In genomic region chr1:202811296-202812175, GRCh38 we compare ENCODE assay signal across 1 cellular context.
A peak's percentile ranks its signal among the peaks of the same experiment; 100 is the strongest.
TF ChIP-seq lines count a peak whose summit lies in the region.

No MANE protein-coding gene starts in this region.

TF ChIP-seq in HepG2, 621 proteins besides CTCF, POLR2A, EP300 and RAD21 (continued from another document and continues in another):
- TF ChIP-seq, protein P1, sequence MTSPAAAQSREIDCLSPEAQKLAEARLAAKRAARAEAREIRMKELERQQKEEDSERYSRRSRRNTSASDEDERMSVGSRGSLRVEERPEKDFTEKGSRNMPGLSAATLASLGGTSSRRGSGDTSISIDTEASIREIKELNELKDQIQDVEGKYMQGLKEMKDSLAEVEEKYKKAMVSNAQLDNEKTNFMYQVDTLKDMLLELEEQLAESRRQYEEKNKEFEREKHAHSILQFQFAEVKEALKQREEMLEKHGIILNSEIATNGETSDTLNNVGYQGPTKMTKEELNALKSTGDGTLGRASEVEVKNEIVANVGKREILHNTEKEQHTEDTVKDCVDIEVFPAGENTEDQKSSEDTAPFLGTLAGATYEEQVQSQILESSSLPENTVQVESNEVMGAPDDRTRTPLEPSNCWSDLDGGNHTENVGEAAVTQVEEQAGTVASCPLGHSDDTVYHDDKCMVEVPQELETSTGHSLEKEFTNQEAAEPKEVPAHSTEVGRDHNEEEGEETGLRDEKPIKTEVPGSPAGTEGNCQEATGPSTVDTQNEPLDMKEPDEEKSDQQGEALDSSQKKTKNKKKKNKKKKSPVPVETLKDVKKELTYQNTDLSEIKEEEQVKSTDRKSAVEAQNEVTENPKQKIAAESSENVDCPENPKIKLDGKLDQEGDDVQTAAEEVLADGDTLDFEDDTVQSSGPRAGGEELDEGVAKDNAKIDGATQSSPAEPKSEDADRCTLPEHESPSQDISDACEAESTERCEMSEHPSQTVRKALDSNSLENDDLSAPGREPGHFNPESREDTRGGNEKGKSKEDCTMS (CRISPR knock-in tag; conservative IDR thresholded peaks at IDR 0.05) = no peak
- TF ChIP-seq ZNF577 (CRISPR knock-in tag; IDR thresholded peaks at IDR 0.05; ENCODE audit: borderline replicate concordance, low read depth) (no peak), NCOR1 (IDR thresholded peaks at IDR 0.05; ENCODE audit: borderline replicate concordance, low read length) (no peak), ZNF234 (CRISPR knock-in tag; conservative IDR thresholded peaks at IDR 0.05) (0 out of 2 replicates have a peak, but pooled peaks have one; percentile 24), ZSCAN22 (CRISPR knock-in tag; IDR thresholded peaks at IDR 0.05) (0 out of 2 replicates have a peak, but pooled peaks have one; percentile 38), CHD2 (IDR thresholded peaks at IDR 0.05; ENCODE audit: low read depth, low read length) (no peak), MLXIP (CRISPR knock-in tag; IDR thresholded peaks at IDR 0.05; ENCODE audit: borderline replicate concordance) (no peak), ZSCAN12 (CRISPR knock-in tag; IDR thresholded peaks at IDR 0.05) (no peak), ZNF333 (CRISPR knock-in tag; IDR thresholded peaks at IDR 0.05; ENCODE audit: borderline replicate concordance) (no peak), SMAD3 (CRISPR knock-in tag; IDR thresholded peaks at IDR 0.05) (no peak), RNF2 (conservative IDR thresholded peaks at IDR 0.05; ENCODE audit: low read depth) (no peak), SMAD9 (CRISPR knock-in tag; IDR thresholded peaks at IDR 0.05) (peak; percentile 36; the same call in 1 of the 2 replicates), ZNF34 (CRISPR knock-in tag; IDR thresholded peaks at IDR 0.05; ENCODE audit: borderline replicate concordance) (no peak), NPAS2 (CRISPR knock-in tag; IDR thresholded peaks at IDR 0.05; ENCODE audit: borderline replicate concordance) (no peak), E2F1 (CRISPR knock-in tag; IDR thresholded peaks at IDR 0.05) (no peak), GTF3A (CRISPR knock-in tag; conservative IDR thresholded peaks at IDR 0.05) (no peak), ZNF709 (CRISPR knock-in tag; IDR thresholded peaks at IDR 0.05) (no peak), GATAD1 (CRISPR knock-in tag; IDR thresholded peaks at IDR 0.05) (no peak; the same call in 1 of the 2 replicates), MEIS2 (CRISPR knock-in tag; IDR thresholded peaks at IDR 0.05) (no peak), FIP1L1 (IDR thresholded peaks at IDR 0.05; ENCODE audit: borderline replicate concordance, insufficient read depth, low read depth, low read length) (no peak), ZNF644 (CRISPR knock-in tag; IDR thresholded peaks at IDR 0.05; ENCODE audit: low read depth) (no peak), ZNF264 (CRISPR knock-in tag; IDR thresholded peaks at IDR 0.05) (no peak), TGIF2 (CRISPR knock-in tag; IDR thresholded peaks at IDR 0.05) (0 out of 2 replicates have a peak, but pooled peaks have one; percentile 57), ZNF280B (CRISPR knock-in tag; IDR thresholded peaks at IDR 0.05; ENCODE audit: borderline replicate concordance) (no peak), ZNF749 (CRISPR knock-in tag; IDR thresholded peaks at IDR 0.05; ENCODE audit: borderline replicate concordance) (no peak), CHCHD3 (CRISPR knock-in tag; IDR thresholded peaks at IDR 0.05) (no peak), GPN1 (CRISPR knock-in tag; IDR thresholded peaks at IDR 0.05; ENCODE audit: borderline replicate concordance) (no peak), HNF4A (CRISPR knock-in tag; IDR thresholded peaks at IDR 0.05) (no peak), KLF16 (CRISPR knock-in tag; IDR thresholded peaks at IDR 0.05) (no peak), ZNF33B (CRISPR knock-in tag; IDR thresholded peaks at IDR 0.05) (0 out of 2 replicates have a peak, but pooled peaks have one; percentile 44), MED8 (CRISPR knock-in tag; IDR thresholded peaks at IDR 0.05; ENCODE audit: insufficient replicate concordance) (no peak), ETS1 (CRISPR knock-in tag; IDR thresholded peaks at IDR 0.05) (no peak), ZNF207 (IDR thresholded peaks at IDR 0.05; ENCODE audit: borderline replicate concordance) (no peak), CCAR2 (optimal IDR thresholded peaks at IDR 0.05; ENCODE audit: low read depth, low read length) (no peak), XRCC5 (optimal IDR thresholded peaks at IDR 0.05; ENCODE audit: low read length) (no peak), ZNF550 (CRISPR knock-in tag; IDR thresholded peaks at IDR 0.05; ENCODE audit: borderline replicate concordance) (no peak), ZNF605 (CRISPR knock-in tag; IDR thresholded peaks at IDR 0.05) (0 out of 2 replicates have a peak, but pooled peaks have one; percentile 39), POLR2AphosphoS5 (IDR thresholded peaks at IDR 0.05; ENCODE audit: low read depth, low read length) (no peak)
- TF ChIP-seq, protein P2, sequence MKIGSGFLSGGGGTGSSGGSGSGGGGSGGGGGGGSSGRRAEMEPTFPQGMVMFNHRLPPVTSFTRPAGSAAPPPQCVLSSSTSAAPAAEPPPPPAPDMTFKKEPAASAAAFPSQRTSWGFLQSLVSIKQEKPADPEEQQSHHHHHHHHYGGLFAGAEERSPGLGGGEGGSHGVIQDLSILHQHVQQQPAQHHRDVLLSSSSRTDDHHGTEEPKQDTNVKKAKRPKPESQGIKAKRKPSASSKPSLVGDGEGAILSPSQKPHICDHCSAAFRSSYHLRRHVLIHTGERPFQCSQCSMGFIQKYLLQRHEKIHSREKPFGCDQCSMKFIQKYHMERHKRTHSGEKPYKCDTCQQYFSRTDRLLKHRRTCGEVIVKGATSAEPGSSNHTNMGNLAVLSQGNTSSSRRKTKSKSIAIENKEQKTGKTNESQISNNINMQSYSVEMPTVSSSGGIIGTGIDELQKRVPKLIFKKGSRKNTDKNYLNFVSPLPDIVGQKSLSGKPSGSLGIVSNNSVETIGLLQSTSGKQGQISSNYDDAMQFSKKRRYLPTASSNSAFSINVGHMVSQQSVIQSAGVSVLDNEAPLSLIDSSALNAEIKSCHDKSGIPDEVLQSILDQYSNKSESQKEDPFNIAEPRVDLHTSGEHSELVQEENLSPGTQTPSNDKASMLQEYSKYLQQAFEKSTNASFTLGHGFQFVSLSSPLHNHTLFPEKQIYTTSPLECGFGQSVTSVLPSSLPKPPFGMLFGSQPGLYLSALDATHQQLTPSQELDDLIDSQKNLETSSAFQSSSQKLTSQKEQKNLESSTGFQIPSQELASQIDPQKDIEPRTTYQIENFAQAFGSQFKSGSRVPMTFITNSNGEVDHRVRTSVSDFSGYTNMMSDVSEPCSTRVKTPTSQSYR (CRISPR knock-in tag; IDR thresholded peaks at IDR 0.05; ENCODE audit: borderline replicate concordance) = no peak
- TF ChIP-seq, protein P3, sequence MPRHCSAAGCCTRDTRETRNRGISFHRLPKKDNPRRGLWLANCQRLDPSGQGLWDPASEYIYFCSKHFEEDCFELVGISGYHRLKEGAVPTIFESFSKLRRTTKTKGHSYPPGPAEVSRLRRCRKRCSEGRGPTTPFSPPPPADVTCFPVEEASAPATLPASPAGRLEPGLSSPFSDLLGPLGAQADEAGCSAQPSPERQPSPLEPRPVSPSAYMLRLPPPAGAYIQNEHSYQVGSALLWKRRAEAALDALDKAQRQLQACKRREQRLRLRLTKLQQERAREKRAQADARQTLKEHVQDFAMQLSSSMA (CRISPR knock-in tag; IDR thresholded peaks at IDR 0.05) = no peak
- TF ChIP-seq, protein P4, sequence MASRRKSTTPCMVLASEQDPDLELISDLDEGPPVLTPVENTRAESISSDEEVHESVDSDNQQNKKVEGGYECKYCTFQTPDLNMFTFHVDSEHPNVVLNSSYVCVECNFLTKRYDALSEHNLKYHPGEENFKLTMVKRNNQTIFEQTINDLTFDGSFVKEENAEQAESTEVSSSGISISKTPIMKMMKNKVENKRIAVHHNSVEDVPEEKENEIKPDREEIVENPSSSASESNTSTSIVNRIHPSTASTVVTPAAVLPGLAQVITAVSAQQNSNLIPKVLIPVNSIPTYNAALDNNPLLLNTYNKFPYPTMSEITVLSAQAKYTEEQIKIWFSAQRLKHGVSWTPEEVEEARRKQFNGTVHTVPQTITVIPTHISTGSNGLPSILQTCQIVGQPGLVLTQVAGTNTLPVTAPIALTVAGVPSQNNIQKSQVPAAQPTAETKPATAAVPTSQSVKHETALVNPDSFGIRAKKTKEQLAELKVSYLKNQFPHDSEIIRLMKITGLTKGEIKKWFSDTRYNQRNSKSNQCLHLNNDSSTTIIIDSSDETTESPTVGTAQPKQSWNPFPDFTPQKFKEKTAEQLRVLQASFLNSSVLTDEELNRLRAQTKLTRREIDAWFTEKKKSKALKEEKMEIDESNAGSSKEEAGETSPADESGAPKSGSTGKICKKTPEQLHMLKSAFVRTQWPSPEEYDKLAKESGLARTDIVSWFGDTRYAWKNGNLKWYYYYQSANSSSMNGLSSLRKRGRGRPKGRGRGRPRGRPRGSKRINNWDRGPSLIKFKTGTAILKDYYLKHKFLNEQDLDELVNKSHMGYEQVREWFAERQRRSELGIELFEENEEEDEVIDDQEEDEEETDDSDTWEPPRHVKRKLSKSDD (CRISPR knock-in tag; IDR thresholded peaks at IDR 0.05; ENCODE audit: low read depth) = no peak
- TF ChIP-seq, protein P5, sequence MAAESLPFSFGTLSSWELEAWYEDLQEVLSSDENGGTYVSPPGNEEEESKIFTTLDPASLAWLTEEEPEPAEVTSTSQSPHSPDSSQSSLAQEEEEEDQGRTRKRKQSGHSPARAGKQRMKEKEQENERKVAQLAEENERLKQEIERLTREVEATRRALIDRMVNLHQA (CRISPR knock-in tag; IDR thresholded peaks at IDR 0.05) = no peak
- TF ChIP-seq, protein P6, sequence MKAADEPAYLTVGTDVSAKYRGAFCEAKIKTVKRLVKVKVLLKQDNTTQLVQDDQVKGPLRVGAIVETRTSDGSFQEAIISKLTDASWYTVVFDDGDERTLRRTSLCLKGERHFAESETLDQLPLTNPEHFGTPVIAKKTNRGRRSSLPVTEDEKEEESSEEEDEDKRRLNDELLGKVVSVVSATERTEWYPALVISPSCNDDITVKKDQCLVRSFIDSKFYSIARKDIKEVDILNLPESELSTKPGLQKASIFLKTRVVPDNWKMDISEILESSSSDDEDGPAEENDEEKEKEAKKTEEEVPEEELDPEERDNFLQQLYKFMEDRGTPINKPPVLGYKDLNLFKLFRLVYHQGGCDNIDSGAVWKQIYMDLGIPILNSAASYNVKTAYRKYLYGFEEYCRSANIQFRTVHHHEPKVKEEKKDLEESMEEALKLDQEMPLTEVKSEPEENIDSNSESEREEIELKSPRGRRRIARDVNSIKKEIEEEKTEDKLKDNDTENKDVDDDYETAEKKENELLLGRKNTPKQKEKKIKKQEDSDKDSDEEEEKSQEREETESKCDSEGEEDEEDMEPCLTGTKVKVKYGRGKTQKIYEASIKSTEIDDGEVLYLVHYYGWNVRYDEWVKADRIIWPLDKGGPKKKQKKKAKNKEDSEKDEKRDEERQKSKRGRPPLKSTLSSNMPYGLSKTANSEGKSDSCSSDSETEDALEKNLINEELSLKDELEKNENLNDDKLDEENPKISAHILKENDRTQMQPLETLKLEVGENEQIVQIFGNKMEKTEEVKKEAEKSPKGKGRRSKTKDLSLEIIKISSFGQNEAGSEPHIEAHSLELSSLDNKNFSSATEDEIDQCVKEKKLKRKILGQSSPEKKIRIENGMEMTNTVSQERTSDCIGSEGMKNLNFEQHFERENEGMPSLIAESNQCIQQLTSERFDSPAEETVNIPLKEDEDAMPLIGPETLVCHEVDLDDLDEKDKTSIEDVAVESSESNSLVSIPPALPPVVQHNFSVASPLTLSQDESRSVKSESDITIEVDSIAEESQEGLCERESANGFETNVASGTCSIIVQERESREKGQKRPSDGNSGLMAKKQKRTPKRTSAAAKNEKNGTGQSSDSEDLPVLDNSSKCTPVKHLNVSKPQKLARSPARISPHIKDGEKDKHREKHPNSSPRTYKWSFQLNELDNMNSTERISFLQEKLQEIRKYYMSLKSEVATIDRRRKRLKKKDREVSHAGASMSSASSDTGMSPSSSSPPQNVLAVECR (CRISPR knock-in tag; IDR thresholded peaks at IDR 0.05; ENCODE audit: borderline replicate concordance) = no peak; the same call in 1 of the 2 replicates
